10 cellular contexts compared by ENCODE assay signal in genomic region chrX:93874554-93874953, GRCh38.
DNase-seq lines count a peak whose midpoint lies in the region; ATAC-seq lines count a peak whose summit lies in the region.
"Had no signal": no experiment of that assay in that cellular context is flagged by ENCODE, and none has a peak within 500 bp of the region (broad histone marks: within the 10 kb centered on the region; RNA-seq: fewer than 3 reads in every experiment).

No MANE protein-coding gene starts in this region.

- peak; percentile 7 for DNase-seq in AG08396 (ENCODE audit: low spot score)
- DNase-seq in H7: peak; percentile 19
- peak; percentile 12 for DNase-seq in SK-N-MC (ENCODE audit: low read depth, low spot score)
- peak; percentile 55 for DNase-seq in inferior parietal cortex (ENCODE audit: extremely low spot score)
- no peak for DNase-seq in stimulated activated CD8-positive, alpha-beta memory T cell treated with anti-CD3 and anti-CD28 coated beads, Interleukin-4, amount 100 ng/mL, for 48 hours
- DNase-seq: activated naive CD4-positive, alpha-beta T cell treated with Interleukin-2 at 50 U/mL for 16 hours had no signal

- H3K4me3 ChIP-seq in H7 (ENCODE audit: insufficient read depth, low read depth, low read length) (no peak overlapping the region), SK-N-MC (no peak overlapping the region)
- H3K4me3 ChIP-seq: lung had no signal

- no peak overlapping the region for H3K9ac ChIP-seq in SK-N-MC (ENCODE audit: insufficient read length)

- H3K36me3 ChIP-seq in H7 (replicated peaks; ENCODE audit: control insufficient read depth, insufficient read depth, low read length) (no peaks in the 10 kb centered on the region), SK-N-MC (ENCODE audit: insufficient read depth, low read length) (no peaks in the 10 kb centered on the region)

- no peak overlapping the region for H3K27ac ChIP-seq in SK-N-MC

- ATAC-seq in HG03342 (IDR thresholded peaks at IDR 0.05; ENCODE audit: unreplicated experiment): no peak
- no peak for ATAC-seq in GM18498 (IDR thresholded peaks at IDR 0.05; ENCODE audit: unreplicated experiment)
- ATAC-seq in GM19351 (IDR thresholded peaks at IDR 0.05; ENCODE audit: unreplicated experiment): no peak

- H3K27me3 ChIP-seq in H7 (ENCODE audit: control insufficient read depth, insufficient read depth, low read length): no peaks in the 10 kb centered on the region

- no peaks in the 10 kb centered on the region for H3K9me3 ChIP-seq in SK-N-MC (ENCODE audit: low read depth, low read length)
